In genomic region chr19:55461259-55461973, GRCh38 we compare ENCODE assay signal across 8 cellular contexts. TPM values are rescaled to one million over a fixed set of nuclear protein-coding genes. Genes with fewer than 3 reads are reported as not detected.
A peak's percentile ranks its signal among the peaks of the same experiment; 100 is the strongest.
DNase-seq lines count a peak whose midpoint lies in the region; ATAC-seq, FAIRE-seq and TF ChIP-seq lines count a peak whose summit lies in the region.

A gene with protein sequence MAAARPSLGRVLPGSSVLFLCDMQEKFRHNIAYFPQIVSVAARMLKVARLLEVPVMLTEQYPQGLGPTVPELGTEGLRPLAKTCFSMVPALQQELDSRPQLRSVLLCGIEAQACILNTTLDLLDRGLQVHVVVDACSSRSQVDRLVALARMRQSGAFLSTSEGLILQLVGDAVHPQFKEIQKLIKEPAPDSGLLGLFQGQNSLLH (minus strand): TSS chr19:55461642. CDS start chr19:55456486, 5,156 bp downstream.

- H3K36me3 Mint-ChIP-seq in chondrocyte (ENCODE audit: low read depth), result no peaks in the 10 kb centered on the region

- peak within 1 kb of the TSS; percentile 71 for H3K27ac ChIP-seq in keratinocyte (ENCODE audit: control insufficient read depth, insufficient read depth, low read length)

- H3K9me3 Mint-ChIP-seq in chondrocyte (ENCODE audit: low read depth), result no peaks in the 10 kb centered on the region

- peaks cover 30% of the 10 kb centered on the region for H3K4me1 Mint-ChIP-seq in chondrocyte (ENCODE audit: low read depth)

- peak within 1 kb of the TSS; percentile 88 for H3K9ac ChIP-seq in keratinocyte (ENCODE audit: control insufficient read depth, extremely low read depth, insufficient read depth, low read length)

- peak; percentile 82 for TF ChIP-seq POLR2A in GM19193 (IDR thresholded peaks at IDR 0.05; ENCODE audit: extremely low read depth, insufficient read depth, insufficient read length)

- peak within 1 kb of the TSS; percentile 75 to 92 (median 84) for H3K4me3 ChIP-seq in keratinocyte (ENCODE audit: control insufficient read depth in 2 of 3, extremely low read depth in 1 of 3, insufficient read depth in 2 of 3, low read depth in 1 of 3, low read length in 3 of 3)

- H3K36me3 ChIP-seq in keratinocyte (ENCODE audit: control insufficient read depth in 2 of 2, extremely low read depth in 1 of 2, insufficient read depth in 2 of 2, low read length in 2 of 2), result no peaks in the 10 kb centered on the region

- DNase-seq in AML-193 (lab: John Stamatoyannopoulos, UW) (peak; percentile 97 to 99), NCI-H510A treated with DMSO at 0.1 percent for 48 hours (lab: John Stamatoyannopoulos, UW) (peak; percentile 97), chondrocyte (ENCODE audit: low spot score) (peak; percentile 100), keratinocyte (ENCODE audit: low read depth, low spot score) (peak; percentile 97)
- DNase-seq in activated CD4-positive, alpha-beta T cell treated with anti-CD3 and anti-CD28 coated beads for 24 hours (ENCODE audit: low read depth in 2 of 2), result peak; percentile 100
- peak; percentile 100 for DNase-seq in stimulated activated CD4-positive, alpha-beta T cell treated with anti-CD3 and anti-CD28 coated beads, Interleukin-15, amount 100 ng/mL, for 1 hour (ENCODE audit: low read depth in 1 of 2, low spot score in 1 of 2)

- H3K4me3 Mint-ChIP-seq in chondrocyte (ENCODE audit: unreplicated experiment), result peak within 1 kb of the TSS; percentile 89

- peak within 1 kb of the TSS; percentile 96 for H3K4me2 ChIP-seq in keratinocyte (ENCODE audit: control insufficient read depth, extremely low read depth, insufficient read depth, low read depth, low read length)

- H3K27ac Mint-ChIP-seq in chondrocyte (ENCODE audit: unreplicated experiment), result peak within 1 kb of the TSS; percentile 90

- no peaks in the 10 kb centered on the region for H3K9me3 ChIP-seq in keratinocyte (ENCODE audit: control insufficient read depth, low read depth, low read length)

- H3K9me1 ChIP-seq in keratinocyte (ENCODE audit: control insufficient read depth, extremely low read depth, insufficient read depth, low read length), result no peaks in the 10 kb centered on the region

- no peaks in the 10 kb centered on the region for H3K27me3 ChIP-seq in keratinocyte (ENCODE audit: control insufficient read depth, extremely low read depth, insufficient read depth, low read length)

- TF ChIP-seq CTCF in chondrocyte (IDR thresholded peaks at IDR 0.05), result no peak
- TF ChIP-seq CTCF in keratinocyte (optimal IDR thresholded peaks at IDR 0.05 in 1 of 3, IDR thresholded peaks at IDR 0.05 in 1 of 3, conservative IDR thresholded peaks at IDR 0.05 in 1 of 3; ENCODE audit: extremely low read depth in 1 of 3, insufficient read depth in 2 of 3, low read length in 3 of 3), result no peak

- peak; percentile 93 for ATAC-seq in HG03439 (IDR thresholded peaks at IDR 0.05; ENCODE audit: unreplicated experiment)

- no peaks in the 10 kb centered on the region for H3K79me2 ChIP-seq in keratinocyte (ENCODE audit: control insufficient read depth, insufficient read depth, low read length)

- H4K20me1 ChIP-seq in keratinocyte (ENCODE audit: control insufficient read depth, extremely low read depth, insufficient read depth, low read length), result no peaks in the 10 kb centered on the region

- peak within 1 kb of the TSS; percentile 95 for H2AFZ ChIP-seq in keratinocyte (ENCODE audit: control insufficient read depth, low read length)

- dilution Hi-C loops in keratinocyte (cut with MboI; ENCODE audit: extremely low pct_ligation_motif_present, low sequenced_read_pairs), result no loop called here

- FAIRE-seq in keratinocyte (lab: Jason Lieb, UNC), result peak; percentile 84

- peaks cover 9% of the 10 kb centered on the region for H3K4me1 ChIP-seq in keratinocyte (ENCODE audit: control insufficient read depth, extremely low read depth, insufficient read depth, low read length)

- H3K27me3 Mint-ChIP-seq in chondrocyte (ENCODE audit: low read depth), result peaks cover 2% of the 10 kb centered on the region

RNA-seq across cellular contexts. Expression of the gene that starts here (rescaled TPM):
- 39.8 to 47.2 TPM (median 39.8 TPM) in 3 replicates for total RNA-seq in chondrocyte
- polyA plus RNA-seq in keratinocyte, result 24.5 to 37.7 TPM (median 34.7 TPM) in 3 replicates
- 3.6 TPM for polyA plus RNA-seq in keratinocyte (2011; ENCODE audit: low read depth)
- polyA plus RNA-seq in keratinocyte (2011; cell fraction: cytosol; rRNA removed), result 19.0 and 53.3 TPM in 2 replicates
- 13.6 and 19.3 TPM in 2 replicates for polyA plus RNA-seq in keratinocyte (2011; cell fraction: nucleus; rRNA removed)
- polyA plus RNA-seq in keratinocyte (2012; ENCODE audit: low replicate concordance), result 19.2 and 57.8 TPM in 2 replicates
- polyA minus RNA-seq in keratinocyte, result 10.9 to 29.3 TPM (median 12.3 TPM) in 3 replicates
- polyA minus RNA-seq in keratinocyte (2011; cell fraction: cytosol; rRNA and poly(A)+ RNA removed), result 56.0 TPM
- 15.2 and 17.7 TPM in 2 replicates for polyA minus RNA-seq in keratinocyte (2011; cell fraction: nucleus; rRNA and poly(A)+ RNA removed)

Comparison
In these comparisons a context has a peak if more than half of its experiments do, and no peak if none do; other contexts are left out.
1. Peak in every context shown above with its lines: DNase-seq, ATAC-seq, H3K4me3 ChIP-seq and H3K27ac ChIP-seq.